Comparison of ENCODE assay signal across 9 cellular contexts in the genomic region with DNA sequence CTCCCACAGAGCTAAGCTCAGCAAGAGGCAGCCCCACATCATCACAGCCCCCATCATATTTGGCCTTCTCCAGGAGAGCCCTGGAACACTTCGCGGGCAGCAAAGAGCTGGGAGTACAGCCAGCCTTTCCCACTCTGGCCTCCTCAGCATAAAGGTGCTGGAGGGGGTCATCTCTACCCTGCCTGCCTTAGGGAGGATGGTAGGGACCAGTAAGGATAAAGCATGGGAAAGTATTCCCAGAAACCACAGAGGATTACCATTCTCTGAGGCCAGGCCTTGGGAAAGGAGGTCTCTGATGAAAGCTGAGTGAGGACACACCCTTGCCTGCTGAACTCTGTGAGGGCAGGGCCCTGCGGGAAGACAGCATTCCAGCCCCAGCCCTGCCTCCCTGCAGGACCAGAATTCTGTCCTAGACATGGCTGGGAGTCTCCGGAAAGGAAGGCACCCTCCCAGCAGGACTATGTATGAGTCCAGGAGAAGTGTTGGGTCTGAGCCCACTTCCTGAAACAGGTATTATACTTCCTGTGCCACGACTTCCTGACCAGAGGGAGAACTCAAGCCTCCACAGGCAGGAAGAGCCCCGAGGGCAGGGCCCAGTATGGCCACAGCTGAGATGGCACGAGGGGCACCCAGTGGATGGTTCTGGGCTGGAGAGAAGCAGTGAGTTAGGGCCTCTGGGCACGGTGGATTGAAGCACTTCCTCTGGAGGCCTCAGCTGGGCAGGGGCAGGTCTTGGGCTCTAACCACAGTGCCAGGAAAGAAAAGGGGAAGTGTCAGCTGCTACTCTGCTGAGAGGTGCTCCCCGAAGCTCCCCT. TPM values are rescaled to one million over a fixed set of nuclear protein-coding genes. Genes with fewer than 3 reads are reported as not detected.
A peak's percentile ranks its signal among the peaks of the same experiment; 100 is the strongest.
DNase-seq lines count a peak whose midpoint lies in the region; ATAC-seq and TF ChIP-seq lines count a peak whose summit lies in the region.
"Had no signal": no experiment of that assay in that cellular context is flagged by ENCODE, and none has a peak within 500 bp of the region (broad histone marks: within the 10 kb centered on the region; RNA-seq: fewer than 3 reads in every experiment).

No MANE protein-coding gene starts in this region.

- no peaks in the 10 kb centered on the region for H3K9me3 Mint-ChIP-seq in T-helper 2 cell treated with Interferon-gamma antibody and Interleukin-4, amounts not matched to agents 5 μg/mL and 100 μg/mL, for 36 hours
- peaks cover 3% of the 10 kb centered on the region for H3K9me3 Mint-ChIP-seq in glutamatergic neuron (ENCODE audit: unreplicated experiment)

- TF ChIP-seq EP300 in sigmoid colon (IDR thresholded peaks at IDR 0.05), result no peak

- H3K27ac Mint-ChIP-seq in T-helper 2 cell treated with Interferon-gamma antibody and Interleukin-4, amounts not matched to agents 5 μg/mL and 100 μg/mL, for 36 hours, result peak overlapping the region; percentile 75
- no peak overlapping the region for H3K27ac Mint-ChIP-seq in glutamatergic neuron (ENCODE audit: unreplicated experiment)

- no peak overlapping the region for H3K4me3 ChIP-seq in fibroblast of villous mesenchyme (ENCODE audit: low read depth, low read length)
- H3K4me3 ChIP-seq in sigmoid colon, result no peak overlapping the region

- H3K36me3 ChIP-seq in sigmoid colon, result peaks cover 0 to 57% (median 10%) of the 10 kb centered on the region in 4 donors

- WGBS in sigmoid colon, 2 donors, result 36 to 40% methylated on average over 9 of the region's 9 CpGs

- H3K9me3 ChIP-seq in sigmoid colon, result no peaks in the 10 kb centered on the region

- no peaks in the 10 kb centered on the region for H3K27me3 Mint-ChIP-seq in T-helper 2 cell treated with Interferon-gamma antibody and Interleukin-4, amounts not matched to agents 5 μg/mL and 100 μg/mL, for 36 hours (ENCODE audit: low read depth)
- H3K27me3 Mint-ChIP-seq in glutamatergic neuron (ENCODE audit: unreplicated experiment), result peaks cover 2% of the 10 kb centered on the region

- H3K27ac ChIP-seq in sigmoid colon, result peak overlapping the region; percentile 82 to 89 (median 88)
- H3K27ac ChIP-seq: KMS-11 had no signal

- peak; percentile 71 for DNase-seq in H4 (ENCODE audit: low spot score)
- DNase-seq in T-helper 2 cell treated with Interferon-gamma antibody and Interleukin-4, amounts not matched to agents 5 μg/mL and 100 μg/mL, for 36 hours (ENCODE audit: low spot score), result no peak
- DNase-seq in fibroblast of villous mesenchyme (ENCODE audit: low read depth), result peak; percentile 99
- DNase-seq in sigmoid colon, result peak; percentile 81
- DNase-seq in stimulated activated CD4-positive, alpha-beta T cell treated with anti-CD3 and anti-CD28 coated beads, Interleukin-15, amount 100 ng/mL, for 24 hours, result no peak
- no peak for DNase-seq in stimulated activated CD4-positive, alpha-beta T cell treated with anti-CD3 and anti-CD28 coated beads, Interleukin-4, amount 100 ng/mL, for 4 hours
- DNase-seq in glutamatergic neuron, result no peak

- intact Hi-C loops in sigmoid colon (cut with DNase I), result no loop called here

- TF ChIP-seq CTCF in fibroblast of villous mesenchyme (IDR thresholded peaks at IDR 0.05; ENCODE audit: insufficient read depth, low read depth, low read length) (no peak), sigmoid colon (IDR thresholded peaks at IDR 0.05) (no peak), glutamatergic neuron (IDR thresholded peaks at IDR 0.05; ENCODE audit: partially characterized antibody, unreplicated experiment) (no peak)

- H3K4me1 ChIP-seq in sigmoid colon, result peaks cover 4 to 88% (median 80%) of the 10 kb centered on the region in 4 donors

- no peaks in the 10 kb centered on the region for H3K27me3 ChIP-seq in sigmoid colon

- TF ChIP-seq POLR2A in sigmoid colon (IDR thresholded peaks at IDR 0.05), result no peak

- ATAC-seq in GM21825 (IDR thresholded peaks at IDR 0.05; ENCODE audit: unreplicated experiment), result no peak

- H3K36me3 Mint-ChIP-seq in T-helper 2 cell treated with Interferon-gamma antibody and Interleukin-4, amounts not matched to agents 5 μg/mL and 100 μg/mL, for 36 hours (ENCODE audit: low read depth), result peaks cover 56% of the 10 kb centered on the region
- H3K36me3 Mint-ChIP-seq in glutamatergic neuron (ENCODE audit: unreplicated experiment), result no peaks in the 10 kb centered on the region

- H3K4me3 Mint-ChIP-seq in T-helper 2 cell treated with Interferon-gamma antibody and Interleukin-4, amounts not matched to agents 5 μg/mL and 100 μg/mL, for 36 hours, result peak overlapping the region; percentile 40
- H3K4me3 Mint-ChIP-seq in glutamatergic neuron (ENCODE audit: unreplicated experiment), result no peak overlapping the region

- peaks cover 71% of the 10 kb centered on the region for H3K4me1 Mint-ChIP-seq in T-helper 2 cell treated with Interferon-gamma antibody and Interleukin-4, amounts not matched to agents 5 μg/mL and 100 μg/mL, for 36 hours (ENCODE audit: low read depth)
- H3K4me1 Mint-ChIP-seq in glutamatergic neuron (ENCODE audit: low read depth, unreplicated experiment), result no peaks in the 10 kb centered on the region

RNA-seq across cellular contexts. Expression of a gene that starts 12.9 kb away (rescaled TPM):
- 2.9 and 6.6 TPM in 2 replicates for total RNA-seq in H4 (2014; rRNA removed; shearing (Covaris generic))
- total RNA-seq in fibroblast of villous mesenchyme (1.6 and 4.3 TPM in 2 replicates), sigmoid colon (10 to 100 TPM in 2 of 4 donors, 1 to 10 TPM in 2; 5.3 to 15.0 (median 10.8) TPM), glutamatergic neuron (ENCODE audit: unreplicated experiment) (4.5 TPM)
- polyA plus RNA-seq in sigmoid colon, result 1 to 10 TPM in 2 of 3 donors, not detected in 1; 6.4 to 8.4 TPM

RNA-seq across cellular contexts. Expression of a gene that starts 24.5 kb away (rescaled TPM):
- 7.5 and 8.4 TPM in 2 replicates for total RNA-seq in H4 (2014; rRNA removed; shearing (Covaris generic))
- total RNA-seq in fibroblast of villous mesenchyme (26.4 and 29.8 TPM in 2 replicates), sigmoid colon (10 to 100 TPM; 12.5 to 31.0 (median 26.8) TPM), glutamatergic neuron (ENCODE audit: unreplicated experiment) (5.0 TPM)
- 10 to 100 TPM; 28.8 to 35.4 (median 29.1) TPM for polyA plus RNA-seq in sigmoid colon

RNA-seq across cellular contexts. Expression of a gene that starts 35.6 kb away (rescaled TPM):
- total RNA-seq in H4 (2014; rRNA removed; shearing (Covaris generic)), result not detected in 2 replicates
- total RNA-seq in fibroblast of villous mesenchyme (0.43 TPM in 1 of 2 replicates, not detected in the other), sigmoid colon (10 to 100 TPM in 1 of 4 donors, 1 to 10 TPM in 1, under 1 TPM in 2; 0.71 to 12.8 (median 3.5) TPM), glutamatergic neuron (ENCODE audit: unreplicated experiment) (not detected)
- 1 to 10 TPM in 2 of 3 donors, under 1 TPM in 1; 0.60 to 9.9 (median 1.5) TPM for polyA plus RNA-seq in sigmoid colon

RNA-seq across cellular contexts. Expression of a gene that starts 54.5 kb away (rescaled TPM):
- 14.5 and 45.6 TPM in 2 replicates for total RNA-seq in H4 (2014; rRNA removed; shearing (Covaris generic))
- total RNA-seq in fibroblast of villous mesenchyme (23.5 and 27.2 TPM in 2 replicates), sigmoid colon (10 to 100 TPM; 24.2 to 61.5 (median 33.5) TPM), glutamatergic neuron (ENCODE audit: unreplicated experiment) (157 TPM)
- 10 to 100 TPM; 17.4 to 41.2 (median 21.3) TPM for polyA plus RNA-seq in sigmoid colon

RNA-seq across cellular contexts. Expression of a gene that starts 54.6 kb away (rescaled TPM):
- 0.70 and 1.4 TPM in 2 replicates for total RNA-seq in H4 (2014; rRNA removed; shearing (Covaris generic))
- total RNA-seq in fibroblast of villous mesenchyme (1.3 and 2.6 TPM in 2 replicates), sigmoid colon (1 to 10 TPM in 3 of 4 donors, under 1 TPM in 1; 0.83 to 2.0 (median 1.7) TPM), glutamatergic neuron (ENCODE audit: unreplicated experiment) (6.2 TPM)
- polyA plus RNA-seq in sigmoid colon, result 1 to 10 TPM; 1.2 to 1.8 (median 1.6) TPM

Comparison
In these comparisons a context has a peak if more than half of its experiments do, and no peak if none do; other contexts are left out.
1. DNase-seq: peak in H4 (single experiment), fibroblast of villous mesenchyme (single experiment) and sigmoid colon (single experiment); none in T-helper 2 cell treated with Interferon-gamma antibody and Interleukin-4, amounts not matched to agents 5 μg/mL and 100 μg/mL, for 36 hours (single experiment), stimulated activated CD4-positive, alpha-beta T cell treated with anti-CD3 and anti-CD28 coated beads, Interleukin-15, amount 100 ng/mL, for 24 hours (single experiment), stimulated activated CD4-positive, alpha-beta T cell treated with anti-CD3 and anti-CD28 coated beads, Interleukin-4, amount 100 ng/mL, for 4 hours (0 of 2) and glutamatergic neuron (single experiment).